ENCODE assay signal across 8 cellular contexts in genomic region chr11:62123669-62124185, GRCh38. TPM values are rescaled to one million over a fixed set of nuclear protein-coding genes. Genes with fewer than 3 reads are reported as not detected.
A peak's percentile ranks its signal among the peaks of the same experiment; 100 is the strongest.
DNase-seq lines count a peak whose midpoint lies in the region; ATAC-seq and TF ChIP-seq lines count a peak whose summit lies in the region.

TSS of gene INCENP (plus strand) at chr11:62124011. CDS start at chr11:62128162, 4,151 bp downstream.

- H3K4me3 ChIP-seq in LNCaP clone FGC (ENCODE audit: low read depth, low read length) (peak within 1 kb of the TSS; percentile 98), fibroblast of mammary gland (ENCODE audit: control insufficient read depth, low read depth, low read length) (peak within 1 kb of the TSS; percentile 66)

- peak; percentile 99 for DNase-seq in EH (ENCODE audit: low read depth)
- peak; percentile 88 for DNase-seq in GOT3 (lab: John Stamatoyannopoulos, UW)
- DNase-seq in LNCaP clone FGC (ENCODE audit: low read depth) = peak; percentile 97
- DNase-seq in RWPE1 (ENCODE audit: low spot score) = peak; percentile 99
- peak; percentile 98 for DNase-seq in fibroblast of mammary gland (ENCODE audit: low read depth)
- peak; percentile 87 to 97 (median 94) for DNase-seq in naive thymus-derived CD8-positive, alpha-beta T cell
- peak; percentile 85 to 96 (median 94) for DNase-seq in stimulated activated naive CD4-positive, alpha-beta T cell (lab: John Stamatoyannopoulos, UW)

- H3K36me3 Mint-ChIP-seq in activated T-helper 17 cell treated with anti-CD3 and anti-CD28 coated beads, Interleukin-2, amount 50 U/mL, for 72 hours (ENCODE audit: low read depth) = peaks cover 16% of the 10 kb centered on the region
- H3K36me3 Mint-ChIP-seq in naive thymus-derived CD8-positive, alpha-beta T cell = peaks cover 0 to 11% (median 0%) of the 10 kb centered on the region in 3 donors

- no peaks in the 10 kb centered on the region for H3K27me3 Mint-ChIP-seq in activated T-helper 17 cell treated with anti-CD3 and anti-CD28 coated beads, Interleukin-2, amount 50 U/mL, for 72 hours
- no peaks in the 10 kb centered on the region for H3K27me3 Mint-ChIP-seq in naive thymus-derived CD8-positive, alpha-beta T cell

- TF ChIP-seq CTCF in LNCaP clone FGC (IDR thresholded peaks at IDR 0.05; ENCODE audit: control insufficient read depth, extremely low read depth, insufficient read depth) (0 out of 2 replicates have a peak, but pooled peaks have one; percentile 1), RWPE1 (conservative IDR thresholded peaks at IDR 0.05; ENCODE audit: low read depth) (no peak), fibroblast of mammary gland (conservative IDR thresholded peaks at IDR 0.05; ENCODE audit: control insufficient read depth, insufficient read depth, low read depth, low read length) (no peak)

- peak; percentile 99 for ATAC-seq in activated T-helper 17 cell treated with anti-CD3 and anti-CD28 coated beads, Interleukin-2, amount 50 U/mL, for 72 hours (replicated peaks)
- peak; percentile 99 for ATAC-seq in naive thymus-derived CD8-positive, alpha-beta T cell

- H3K27ac Mint-ChIP-seq in activated T-helper 17 cell treated with anti-CD3 and anti-CD28 coated beads, Interleukin-2, amount 50 U/mL, for 72 hours = peak within 1 kb of the TSS; percentile 92
- H3K27ac Mint-ChIP-seq in naive thymus-derived CD8-positive, alpha-beta T cell = peak within 1 kb of the TSS; percentile 66 to 94 (median 92)

- peaks cover 20% of the 10 kb centered on the region for H3K4me1 Mint-ChIP-seq in activated T-helper 17 cell treated with anti-CD3 and anti-CD28 coated beads, Interleukin-2, amount 50 U/mL, for 72 hours
- H3K4me1 Mint-ChIP-seq in naive thymus-derived CD8-positive, alpha-beta T cell = peaks cover 13 to 30% (median 28%) of the 10 kb centered on the region in 4 donors

- no peaks in the 10 kb centered on the region for H3K9me3 Mint-ChIP-seq in activated T-helper 17 cell treated with anti-CD3 and anti-CD28 coated beads, Interleukin-2, amount 50 U/mL, for 72 hours
- H3K9me3 Mint-ChIP-seq in naive thymus-derived CD8-positive, alpha-beta T cell = no peaks in the 10 kb centered on the region

- peak within 1 kb of the TSS; percentile 80 for H3K27ac ChIP-seq in RWPE1

- CTCF ChIA-PET in RWPE1 (lab: Yijun Ruan, JAX) = interaction anchor here (0.6 kb wide), 2 partner anchors 155 to 798 kb away, joined by 3 to 4 read pairs; no protein-coding TSS in a partner anchor

- POLR2A ChIA-PET in RWPE1 (lab: Yijun Ruan, JAX; ENCODE audit: low non-redundant PET) = no interaction called here
- POLR2A ChIA-PET in naive thymus-derived CD8-positive, alpha-beta T cell (lab: Charles Lee) = interaction anchor here (1.3 to 1.6 kb wide), 2 partner anchors 11 to 156 kb away, joined by 4 to 13 read pairs; partner anchors contain the start of gene FTH1

- peak within 1 kb of the TSS; percentile 97 for H3K4me3 Mint-ChIP-seq in activated T-helper 17 cell treated with anti-CD3 and anti-CD28 coated beads, Interleukin-2, amount 50 U/mL, for 72 hours
- peak within 1 kb of the TSS; percentile 89 to 96 (median 94) for H3K4me3 Mint-ChIP-seq in naive thymus-derived CD8-positive, alpha-beta T cell

RNA-seq across cellular contexts. Expression of gene INCENP, which starts in this region (rescaled TPM):
- 100 to 1,000 TPM; 125 to 142 TPM for total RNA-seq in activated T-helper 17 cell treated with anti-CD3 and anti-CD28 coated beads, Interleukin-2, amount 50 U/mL, for 72 hours
- total RNA-seq in naive thymus-derived CD8-positive, alpha-beta T cell = 10 to 100 TPM; 27.9 to 28.2 TPM
- polyA plus RNA-seq in naive thymus-derived CD8-positive, alpha-beta T cell = 1 to 10 TPM in 2 of 3 donors, under 1 TPM in 1; 0.73 to 1.8 (median 1.3) TPM

Comparison
In these comparisons a context has a peak if more than half of its experiments do, and no peak if none do; other contexts are left out.
1. Peak in every context shown above with its lines: DNase-seq, ATAC-seq, H3K4me3 ChIP-seq and H3K27ac ChIP-seq.
2. RNA of gene INCENP (total RNA-seq): 125 to 142 TPM in activated T-helper 17 cell treated with anti-CD3 and anti-CD28 coated beads, Interleukin-2, amount 50 U/mL, for 72 hours; 27.9 to 28.2 TPM in naive thymus-derived CD8-positive, alpha-beta T cell; every median in the first group is over 4 times any median in the second.